ENCODE assay signal across 8 cellular contexts in the genomic region with DNA sequence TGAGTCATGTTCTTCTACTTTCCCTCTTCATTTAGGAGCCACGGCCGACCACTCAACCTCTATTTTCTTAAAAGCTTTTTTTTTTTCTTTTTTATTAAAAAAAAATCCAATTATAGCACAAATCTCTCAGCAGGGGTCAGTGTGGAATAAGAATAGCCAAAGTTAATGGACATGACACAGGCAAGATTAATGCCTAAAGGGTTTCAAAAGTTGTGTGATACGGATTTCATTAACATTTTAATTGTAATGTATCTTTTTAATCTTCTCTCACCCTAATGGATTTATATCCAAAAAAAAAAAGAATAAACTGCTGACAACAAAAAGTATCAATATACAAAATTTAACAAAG. TPM values are rescaled to one million over a fixed set of nuclear protein-coding genes. Genes with fewer than 3 reads are reported as not detected.
DNase-seq lines count a peak whose midpoint lies in the region; ATAC-seq and TF ChIP-seq lines count a peak whose summit lies in the region.

No MANE protein-coding gene starts in this region.

- no peaks in the 10 kb centered on the region for H3K9me2 ChIP-seq in GM23248 (ENCODE audit: insufficient read depth)

- DNase-seq in AML-193 (lab: John Stamatoyannopoulos, UW): peak; percentile 37 to 40
- DNase-seq in GM23248: peak; percentile 58
- peak; percentile 78 for DNase-seq in adipocyte (ENCODE audit: low read depth)
- no peak for DNase-seq in NCI-H526 treated with DMSO at 0.1 percent for 48 hours (lab: John Stamatoyannopoulos, UW)
- DNase-seq in cortex of kidney (lab: John Stamatoyannopoulos, UW): no peak
- DNase-seq in thyroid gland: no peak

- H3K9ac ChIP-seq in GM23248: no peak overlapping the region
- H3K9ac ChIP-seq in adipocyte (ENCODE audit: low read length): no peak overlapping the region
- H3K9ac ChIP-seq in liver (ENCODE audit: low read depth in 1 of 2, low read length in 2 of 2): peak overlapping the region in 1 of 2 donors; percentile 54

- ATAC-seq in activated CD4-positive, CD25-positive, alpha-beta regulatory T cell treated with anti-CD3 and anti-CD28 coated beads, Interleukin-2, amount 50 U/mL, for 24 hours: no peak

- intact Hi-C loops in thyroid gland (cut with DNase I): no loop called here

- no peak overlapping the region for H2AFZ ChIP-seq in GM23248

- no peak overlapping the region for H3K27ac ChIP-seq in GM23248
- no peak overlapping the region for H3K27ac ChIP-seq in liver (ENCODE audit: low read depth in 1 of 2, low read length in 2 of 2)
- no peak overlapping the region for H3K27ac ChIP-seq in thyroid gland

- no peaks in the 10 kb centered on the region for H3K9me3 ChIP-seq in GM23248 (ENCODE audit: low read depth)
- H3K9me3 ChIP-seq in adipocyte (ENCODE audit: control insufficient read depth, low read length): no peaks in the 10 kb centered on the region
- H3K9me3 ChIP-seq in liver (ENCODE audit: control insufficient read depth in 4 of 4, low read length in 3 of 4): no peaks in the 10 kb centered on the region
- no peaks in the 10 kb centered on the region for H3K9me3 ChIP-seq in thyroid gland

- peak; percentile 21 for TF ChIP-seq CTCF in liver (IDR thresholded peaks at IDR 0.05; ENCODE audit: low read depth, low read length, missing input control)
- peak in 3 of 6 experiments; percentile 33 to 47 (median 44) for TF ChIP-seq CTCF in thyroid gland (IDR thresholded peaks at IDR 0.05)

- H3K4me2 ChIP-seq in GM23248 (ENCODE audit: unreplicated experiment): no peak overlapping the region

- no peak overlapping the region for H3K4me3 ChIP-seq in GM23248
- no peak overlapping the region for H3K4me3 ChIP-seq in adipocyte (ENCODE audit: low read length)
- H3K4me3 ChIP-seq in liver (ENCODE audit: low read depth in 1 of 3, low read length in 3 of 3): no peak overlapping the region
- H3K4me3 ChIP-seq in thyroid gland (replicated peaks in 1 of 3): no peak overlapping the region

- TF ChIP-seq POLR2A in thyroid gland (IDR thresholded peaks at IDR 0.05): no peak

- peaks cover 15% of the 10 kb centered on the region for H3K4me1 ChIP-seq in GM23248 (ENCODE audit: insufficient read depth)
- H3K4me1 ChIP-seq in adipocyte (ENCODE audit: control insufficient read depth, insufficient read depth, low read length): peaks cover 11% of the 10 kb centered on the region
- H3K4me1 ChIP-seq in liver (ENCODE audit: control insufficient read depth in 4 of 4, insufficient read depth in 4 of 4, low read length in 3 of 4): peaks cover 15 to 68% (median 49%) of the 10 kb centered on the region in 4 donors
- H3K4me1 ChIP-seq in thyroid gland: peaks cover 27 to 63% of the 10 kb centered on the region in 2 donors

- H3K36me3 ChIP-seq in GM23248 (ENCODE audit: low read depth): no peaks in the 10 kb centered on the region
- H3K36me3 ChIP-seq in adipocyte (ENCODE audit: control insufficient read depth, insufficient read depth, low read length, severe bottlenecking): no peaks in the 10 kb centered on the region
- no peaks in the 10 kb centered on the region for H3K36me3 ChIP-seq in liver (ENCODE audit: control insufficient read depth in 4 of 4, insufficient read depth in 3 of 4, low read depth in 1 of 4, low read length in 3 of 4)
- H3K36me3 ChIP-seq in thyroid gland: no peaks in the 10 kb centered on the region

- H4K20me1 ChIP-seq in GM23248 (ENCODE audit: insufficient read depth): 0 out of 2 replicates have a peak, but pooled peaks cover 5% of the 10 kb centered on the region

- 0 out of 2 replicates have a peak, but pooled peaks cover 4% of the 10 kb centered on the region for H3F3A ChIP-seq in GM23248 (ENCODE audit: insufficient read depth)

- peak; percentile 62 to 67 for TF ChIP-seq RAD21 in liver (IDR thresholded peaks at IDR 0.05)

- H3K79me2 ChIP-seq in GM23248 (ENCODE audit: insufficient read depth): peaks cover 98% of the 10 kb centered on the region

- WGBS in GM23248 (ENCODE audit: low coverage in 1 of 2, low lambda C conversion rate in 2 of 2, missing lambda C conversion rate in 2 of 2), 2 experiments: 15 to 27% methylated on average over 3 of the region's 3 CpGs
- 39% methylated on average over 3 of the region's 3 CpGs for WGBS in liver
- 20 to 23% methylated on average over 3 of the region's 3 CpGs for WGBS in thyroid gland, 2 donors

- H3K27me3 ChIP-seq in GM23248 (replicated peaks; ENCODE audit: insufficient read depth) (no peaks in the 10 kb centered on the region), adipocyte (replicated peaks; ENCODE audit: control insufficient read depth, insufficient read depth, low read length) (no peaks in the 10 kb centered on the region), liver (ENCODE audit: control insufficient read depth in 4 of 4, insufficient read depth in 4 of 4, low read length in 3 of 4) (no peaks in the 10 kb centered on the region), thyroid gland (no peaks in the 10 kb centered on the region)

- in situ Hi-C loops in GM23248 (cut with MboI): no loop called here

TF ChIP-seq in liver, 16 proteins besides CTCF, POLR2A, EP300 and RAD21:
- no peak for TF ChIP-seq TAF1 (conservative IDR thresholded peaks at IDR 0.05)
- TF ChIP-seq SP1 (IDR thresholded peaks at IDR 0.05): no peak
- TF ChIP-seq FOXA1 (IDR thresholded peaks at IDR 0.05): no peak
- no peak for TF ChIP-seq NR2F2 (IDR thresholded peaks at IDR 0.05)
- TF ChIP-seq HNF4G (IDR thresholded peaks at IDR 0.05): no peak
- no peak for TF ChIP-seq JUND (IDR thresholded peaks at IDR 0.05)
TF ChIP-seq in liver: peak in this region for 0.

RNA-seq across cellular contexts. Expression of a gene that starts 5.4 kb away (rescaled TPM):
- total RNA-seq in GM23248 (2014; rRNA removed; shearing (Covaris generic)): 30.7 and 35.9 TPM in 2 replicates
- polyA plus RNA-seq in GM23248 (2016; fragmentation: Nextera tagmentation; extraction: Ambion mirVana) (5.2 and 5.3 TPM in 2 replicates), liver (10 to 100 TPM in 1 of 2 donors, 1 to 10 TPM in 1; 4.8 to 10.8 TPM)
- total RNA-seq in liver (10 to 100 TPM in 1 of 2 donors, 1 to 10 TPM in 1; 6.7 to 17.8 TPM), thyroid gland (10 to 100 TPM; 18.4 to 33.6 (median 22.4) TPM)

RNA-seq across cellular contexts. Expression of a gene that starts 29.0 kb away (rescaled TPM):
- total RNA-seq in GM23248 (2014; rRNA removed; shearing (Covaris generic)): 69.7 and 94.0 TPM in 2 replicates
- polyA plus RNA-seq in GM23248 (2016; fragmentation: Nextera tagmentation; extraction: Ambion mirVana) (25.2 and 25.9 TPM in 2 replicates), liver (10 to 100 TPM in 1 of 2 donors, 1 to 10 TPM in 1; 6.7 to 19.5 TPM)
- total RNA-seq in liver (10 to 100 TPM; 16.1 to 18.2 TPM), thyroid gland (10 to 100 TPM; 23.5 to 35.3 (median 25.6) TPM)

Comparison
In these comparisons a context has a peak if more than half of its experiments do, and no peak if none do; other contexts are left out.
1. DNase-seq: peak in AML-193 (2 of 2), GM23248 (single experiment) and adipocyte (single experiment); none in NCI-H526 treated with DMSO at 0.1 percent for 48 hours (single experiment), cortex of kidney (single experiment) and thyroid gland (0 of 2).